ENCODE assay signal across 9 cellular contexts in genomic region chr2:143730155-143730949, GRCh38.
DNase-seq lines count a peak whose midpoint lies in the region; ATAC-seq and TF ChIP-seq lines count a peak whose summit lies in the region.
"Had no signal": no experiment of that assay in that cellular context is flagged by ENCODE, and none has a peak within 500 bp of the region (broad histone marks: within the 10 kb centered on the region; RNA-seq: fewer than 3 reads in every experiment).

No MANE protein-coding gene starts in this region.

- 70 to 73% methylated on average over 6 of the region's 6 CpGs for WGBS in body of pancreas, 2 donors

- no peaks in the 10 kb centered on the region for H3K9me3 ChIP-seq in left lung
- no peaks in the 10 kb centered on the region for H3K9me3 ChIP-seq in body of pancreas

- DNase-seq in SIG-M5 treated with dmso at 0.1 percent for 504 hours (lab: John Stamatoyannopoulos, UW; ENCODE audit: unreplicated experiment): peak; percentile 19
- no peak for DNase-seq in SIG-M5 (lab: John Stamatoyannopoulos, UW)
- DNase-seq in NOMO-1 treated with DMSO at 0.1 percent for 48 hours (lab: John Stamatoyannopoulos, UW; ENCODE audit: unreplicated experiment): peak; percentile 49
- no peak for DNase-seq in left lung
- no peak for DNase-seq in NCI-H345 treated with DMSO at 0.1 percent for 48 hours (lab: John Stamatoyannopoulos, UW; ENCODE audit: unreplicated experiment)
- DNase-seq in NCI-H2196 treated with DMSO at 0.1 percent for 48 hours (lab: John Stamatoyannopoulos, UW; ENCODE audit: unreplicated experiment): no peak
- no peak for DNase-seq in body of pancreas

- TF ChIP-seq CTCF in left lung (IDR thresholded peaks at IDR 0.05): no peak
- TF ChIP-seq CTCF in body of pancreas (IDR thresholded peaks at IDR 0.05): no peak

- H3K27me3 ChIP-seq in left lung (no peaks in the 10 kb centered on the region), body of pancreas (no peaks in the 10 kb centered on the region)

- H3K27ac ChIP-seq in left lung: no peak overlapping the region
- H3K27ac ChIP-seq in body of pancreas: no peak overlapping the region
- H3K27ac ChIP-seq: VCaP had no signal

- TF ChIP-seq POLR2A in body of pancreas (IDR thresholded peaks at IDR 0.05): no peak

- H3K4me3 ChIP-seq in left lung: no peak overlapping the region
- no peak overlapping the region for H3K4me3 ChIP-seq in body of pancreas

- ATAC-seq in HG02759 (IDR thresholded peaks at IDR 0.05; ENCODE audit: unreplicated experiment) (peak; percentile 82), left lung (peak; percentile 62), body of pancreas (no peak)

- no peaks in the 10 kb centered on the region for H3K4me1 ChIP-seq in left lung
- no peaks in the 10 kb centered on the region for H3K4me1 ChIP-seq in body of pancreas

- H3K36me3 ChIP-seq in left lung (no peaks in the 10 kb centered on the region), body of pancreas (replicated peaks in 1 of 2; ENCODE audit: insufficient read depth in 1 of 2, low read depth in 2 of 2) (no peaks in the 10 kb centered on the region)

- intact Hi-C loops in left lung (cut with DNase I) (no loop called here), body of pancreas (cut with DNase I) (no loop called here)

Comparison
In these comparisons a context has a peak if more than half of its experiments do, and no peak if none do; other contexts are left out.
1. DNase-seq: peak in SIG-M5 treated with dmso at 0.1 percent for 504 hours (single experiment) and NOMO-1 treated with DMSO at 0.1 percent for 48 hours (single experiment); none in SIG-M5 (single experiment), left lung (0 of 2), NCI-H345 treated with DMSO at 0.1 percent for 48 hours (single experiment), NCI-H2196 treated with DMSO at 0.1 percent for 48 hours (single experiment) and body of pancreas (0 of 4).